Comparison of ENCODE assay signal across 11 cellular contexts in the genomic region with DNA sequence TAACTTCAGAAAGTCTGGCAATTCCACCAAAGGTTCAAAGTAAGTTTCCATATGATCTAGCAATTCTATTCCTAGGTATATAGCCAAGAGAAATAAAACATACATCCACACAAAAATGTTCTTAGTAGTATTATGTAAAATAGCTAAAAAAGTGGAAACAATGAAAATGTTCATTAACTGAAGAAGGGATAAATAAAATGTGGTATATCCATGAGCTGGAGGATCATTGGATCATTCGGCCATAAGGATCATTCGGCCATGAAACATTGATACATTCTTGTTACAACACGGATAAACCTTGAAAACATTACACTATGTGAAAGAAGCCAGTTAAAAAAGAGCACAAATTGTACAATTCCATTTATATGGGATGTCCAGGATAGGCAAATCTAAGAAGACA. TPM values are rescaled to one million over a fixed set of nuclear protein-coding genes. Genes with fewer than 3 reads are reported as not detected.
DNase-seq lines count a peak whose midpoint lies in the region; ATAC-seq and TF ChIP-seq lines count a peak whose summit lies in the region.
"Had no signal": no experiment of that assay in that cellular context is flagged by ENCODE, and none has a peak within 500 bp of the region (broad histone marks: within the 10 kb centered on the region; RNA-seq: fewer than 3 reads in every experiment).

No MANE protein-coding gene starts in this region.

- TF ChIP-seq CTCF in SK-N-SH (IDR thresholded peaks at IDR 0.05) = no peak
- TF ChIP-seq CTCF in fibroblast of lung (conservative IDR thresholded peaks at IDR 0.05 in 1 of 2, IDR thresholded peaks at IDR 0.05 in 1 of 2; ENCODE audit: low read depth in 1 of 2, low read length in 2 of 2) = no peak

- H3K79me2 ChIP-seq in SK-N-SH (ENCODE audit: insufficient read depth) (peaks cover 83% of the 10 kb centered on the region), fibroblast of lung (ENCODE audit: control insufficient read depth, insufficient read depth, low read length) (peaks cover 80% of the 10 kb centered on the region)

- H3K36me3 ChIP-seq in SK-N-SH (replicated peaks in 1 of 2; ENCODE audit: control insufficient read depth in 1 of 2, insufficient read depth in 2 of 2, low read length in 1 of 2) = peaks cover 9 to 10% of the 10 kb centered on the region in 2 experiments
- H3K36me3 ChIP-seq in fibroblast of lung (ENCODE audit: control insufficient read depth, insufficient read depth, low read length) = no peaks in the 10 kb centered on the region
- H3K36me3 ChIP-seq in skeletal muscle satellite cell (ENCODE audit: insufficient read depth, low read length) = peaks cover 5% of the 10 kb centered on the region
- H3K36me3 ChIP-seq: cardiac muscle cell, right atrium auricular region had no signal

- CTCF ChIA-PET in activated CD4-positive, alpha-beta T cell treated with anti-CD3 and anti-CD28 coated beads for 36 hours (lab: Charles Lee) = interaction anchor here (1.2 kb wide), 1 partner anchor 42 kb away, joined by 3 read pairs; no protein-coding TSS in a partner anchor
- CTCF ChIA-PET in SK-N-SH (lab: Yijun Ruan, JAX) = no interaction called here

- intact Hi-C loops in activated CD4-positive, alpha-beta T cell treated with anti-CD3 and anti-CD28 coated beads for 36 hours (cut with DNase I, micrococcal nuclease) = loop anchor here in 1 of 2 experiments (10.0 kb wide), 1 partner anchor 1758 kb away; a partner anchor contains a TSS

- no peak for DNase-seq in activated CD4-positive, alpha-beta T cell treated with anti-CD3 and anti-CD28 coated beads for 36 hours
- DNase-seq in activated CD4-positive, alpha-beta T cell treated with anti-CD3 and anti-CD28 coated beads, Interleukin-2, amount 50 U/mL, for 4 hours = no peak
- DNase-seq in SK-N-SH = no peak
- DNase-seq in fibroblast of lung (ENCODE audit: low read depth in 2 of 2) = no peak
- no peak for DNase-seq in NCI-H2029 treated with DMSO at 0.1 percent for 48 hours (lab: John Stamatoyannopoulos, UW)
- no peak for DNase-seq in KG1 (lab: John Stamatoyannopoulos, UW)
- DNase-seq: activated CD4-positive, CD25-positive, alpha-beta regulatory T cell had no signal

- no peaks in the 10 kb centered on the region for H3K27me3 ChIP-seq in SK-N-SH (ENCODE audit: insufficient read depth)
- H3K27me3 ChIP-seq in fibroblast of lung (ENCODE audit: control insufficient read depth, insufficient read depth, low read length) = no peaks in the 10 kb centered on the region
- H3K27me3 ChIP-seq in skeletal muscle satellite cell (ENCODE audit: control insufficient read depth, insufficient read depth, low read length) = no peaks in the 10 kb centered on the region
- H3K27me3 ChIP-seq: cardiac muscle cell, right atrium auricular region had no signal

- TF ChIP-seq RAD21 in SK-N-SH (IDR thresholded peaks at IDR 0.05; ENCODE audit: low read length) = no peak

- H3K4me3 ChIP-seq in SK-N-SH (ENCODE audit: low read depth in 2 of 2, low read length in 1 of 2) (peak overlapping the region; percentile 74 to 86; a peak in 1 of 4 replicates), fibroblast of lung (replicated peaks in 1 of 4; ENCODE audit: control extremely low read depth in 1 of 4, insufficient read depth in 1 of 4, low read depth in 3 of 4, low read length in 4 of 4) (peak overlapping the region; percentile 35 to 94 (median 68)), skeletal muscle satellite cell (ENCODE audit: low read length) (peak overlapping the region; percentile 77)

- peak overlapping the region; percentile 87 for H3K4me2 ChIP-seq in SK-N-SH
- H3K4me2 ChIP-seq in fibroblast of lung (ENCODE audit: extremely low read depth, insufficient read depth, low read length) = peak overlapping the region; percentile 89
- H3K4me2 ChIP-seq in skeletal muscle satellite cell (ENCODE audit: low read length) = peak overlapping the region; percentile 92

- WGBS in SK-N-SH (ENCODE audit: low lambda C conversion rate) = 96% methylated on average over 3 of the region's 3 CpGs

- H2AFZ ChIP-seq in SK-N-SH (ENCODE audit: low read depth) (no peak overlapping the region), fibroblast of lung (ENCODE audit: low read length) (no peak overlapping the region)

- H3K27ac Mint-ChIP-seq in activated CD4-positive, alpha-beta T cell treated with anti-CD3 and anti-CD28 coated beads for 36 hours = no peak overlapping the region

- H3K9me3 ChIP-seq in SK-N-SH = no peaks in the 10 kb centered on the region
- no peaks in the 10 kb centered on the region for H3K9me3 ChIP-seq in fibroblast of lung (ENCODE audit: control insufficient read depth, insufficient read depth, low read depth, low read length)
- no peaks in the 10 kb centered on the region for H3K9me3 ChIP-seq in skeletal muscle satellite cell (replicated peaks; ENCODE audit: low read length)
- H3K9me3 ChIP-seq: right atrium auricular region had no signal

- H3K9me2 ChIP-seq in SK-N-SH = no peaks in the 10 kb centered on the region

- peak overlapping the region; percentile 95 for H3K4me3 Mint-ChIP-seq in activated CD4-positive, alpha-beta T cell treated with anti-CD3 and anti-CD28 coated beads for 36 hours

- H3K9ac ChIP-seq in SK-N-SH (no peak overlapping the region), fibroblast of lung (ENCODE audit: insufficient read depth, low read length) (no peak overlapping the region), skeletal muscle satellite cell (ENCODE audit: low read depth, low read length) (no peak overlapping the region)

- H3K4me1 ChIP-seq in SK-N-SH (ENCODE audit: control insufficient read depth in 1 of 2, insufficient read depth in 2 of 2, low read depth in 1 of 2, low read length in 1 of 2) = peaks cover 0 to 17% of the 10 kb centered on the region in 2 experiments; a peak in 3 of 4 replicates
- H3K4me1 ChIP-seq in fibroblast of lung (ENCODE audit: control insufficient read depth, extremely low read depth, insufficient read depth, low read length) = peaks cover 18% of the 10 kb centered on the region
- peaks cover 45% of the 10 kb centered on the region for H3K4me1 ChIP-seq in skeletal muscle satellite cell (ENCODE audit: control insufficient read depth, insufficient read depth, low read length)

- H3K27ac ChIP-seq in SK-N-SH (ENCODE audit: low read depth in 2 of 2, low read length in 1 of 2) (no peak overlapping the region), fibroblast of lung (ENCODE audit: insufficient read depth, low read length) (no peak overlapping the region)

- peaks cover 66% of the 10 kb centered on the region for H3K4me1 Mint-ChIP-seq in activated CD4-positive, alpha-beta T cell treated with anti-CD3 and anti-CD28 coated beads for 36 hours

- no peaks in the 10 kb centered on the region for H3K9me3 Mint-ChIP-seq in activated CD4-positive, alpha-beta T cell treated with anti-CD3 and anti-CD28 coated beads for 36 hours (ENCODE audit: low read depth)

- H4K20me1 ChIP-seq in SK-N-SH (ENCODE audit: insufficient read depth) = peaks cover 66% of the 10 kb centered on the region
- H4K20me1 ChIP-seq in fibroblast of lung (ENCODE audit: control insufficient read depth, extremely low read depth, insufficient read depth, low read length) = peaks cover 12% of the 10 kb centered on the region

- POLR2A ChIA-PET in activated CD4-positive, alpha-beta T cell treated with anti-CD3 and anti-CD28 coated beads for 36 hours (lab: Charles Lee) = interaction anchor here (0.6 kb wide), 1 partner anchor 31 kb away, joined by 3 read pairs; no protein-coding TSS in a partner anchor
- POLR2A ChIA-PET in SK-N-SH (lab: Yijun Ruan, JAX) = no interaction called here

- ATAC-seq in activated CD4-positive, alpha-beta T cell treated with anti-CD3 and anti-CD28 coated beads for 36 hours = no peak
- no peak for ATAC-seq in HG03159 (IDR thresholded peaks at IDR 0.05; ENCODE audit: unreplicated experiment)

- peaks cover 32% of the 10 kb centered on the region for H3K36me3 Mint-ChIP-seq in activated CD4-positive, alpha-beta T cell treated with anti-CD3 and anti-CD28 coated beads for 36 hours (ENCODE audit: low read depth)

- peaks cover 13% of the 10 kb centered on the region for H3F3A ChIP-seq in SK-N-SH (replicated peaks; ENCODE audit: insufficient read depth)

- no peak for TF ChIP-seq EP300 in SK-N-SH (IDR thresholded peaks at IDR 0.05; ENCODE audit: borderline replicate concordance in 1 of 2, low read depth in 1 of 2, low read length in 1 of 2)

- no peaks in the 10 kb centered on the region for H3K27me3 Mint-ChIP-seq in activated CD4-positive, alpha-beta T cell treated with anti-CD3 and anti-CD28 coated beads for 36 hours

TF ChIP-seq in SK-N-SH, 30 proteins besides CTCF, POLR2A, EP300 and RAD21 (continues in another document):
- TF ChIP-seq NRF1 (IDR thresholded peaks at IDR 0.05; ENCODE audit: low read depth, low read length) (no peak), JUND (IDR thresholded peaks at IDR 0.05) (no peak), YY1 (IDR thresholded peaks at IDR 0.05; ENCODE audit: low read depth) (no peak), TCF12 (IDR thresholded peaks at IDR 0.05) (no peak), GATA2 (CRISPR knock-in tag; IDR thresholded peaks at IDR 0.05) (no peak), MXI1 (IDR thresholded peaks at IDR 0.05; ENCODE audit: low read depth, low read length) (no peak)
- TF ChIP-seq, protein P1, sequence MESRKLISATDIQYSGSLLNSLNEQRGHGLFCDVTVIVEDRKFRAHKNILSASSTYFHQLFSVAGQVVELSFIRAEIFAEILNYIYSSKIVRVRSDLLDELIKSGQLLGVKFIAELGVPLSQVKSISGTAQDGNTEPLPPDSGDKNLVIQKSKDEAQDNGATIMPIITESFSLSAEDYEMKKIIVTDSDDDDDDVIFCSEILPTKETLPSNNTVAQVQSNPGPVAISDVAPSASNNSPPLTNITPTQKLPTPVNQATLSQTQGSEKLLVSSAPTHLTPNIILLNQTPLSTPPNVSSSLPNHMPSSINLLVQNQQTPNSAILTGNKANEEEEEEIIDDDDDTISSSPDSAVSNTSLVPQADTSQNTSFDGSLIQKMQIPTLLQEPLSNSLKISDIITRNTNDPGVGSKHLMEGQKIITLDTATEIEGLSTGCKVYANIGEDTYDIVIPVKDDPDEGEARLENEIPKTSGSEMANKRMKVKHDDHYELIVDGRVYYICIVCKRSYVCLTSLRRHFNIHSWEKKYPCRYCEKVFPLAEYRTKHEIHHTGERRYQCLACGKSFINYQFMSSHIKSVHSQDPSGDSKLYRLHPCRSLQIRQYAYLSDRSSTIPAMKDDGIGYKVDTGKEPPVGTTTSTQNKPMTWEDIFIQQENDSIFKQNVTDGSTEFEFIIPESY (IDR thresholded peaks at IDR 0.05; ENCODE audit: borderline replicate concordance, low read depth) = no peak

RNA-seq across cellular contexts. Expression of a gene that starts 2.4 kb away (rescaled TPM):
- 10 to 100 TPM; 57.0 to 68.5 TPM for total RNA-seq in activated CD4-positive, alpha-beta T cell treated with anti-CD3 and anti-CD28 coated beads for 36 hours
- polyA plus RNA-seq in SK-N-SH (2012; rRNA removed) (7.4 and 9.6 TPM in 2 replicates), fibroblast of lung (33.0 and 36.6 TPM in 2 replicates)
- 11.3 and 12.6 TPM in 2 replicates for polyA plus RNA-seq in SK-N-SH (2012; cell fraction: cytosol; rRNA removed)
- polyA plus RNA-seq in SK-N-SH (2012; cell fraction: nucleus; rRNA removed) = 3.2 and 7.3 TPM in 2 replicates
- 34.7 and 38.8 TPM in 2 replicates for total RNA-seq in fibroblast of lung
- 24.8 and 24.9 TPM in 2 replicates for polyA plus RNA-seq in fibroblast of lung (2012)
- polyA minus RNA-seq in fibroblast of lung (ENCODE audit: low replicate concordance) = 17.0 and 20.2 TPM in 2 replicates
- 29.9 and 33.2 TPM in 2 replicates for total RNA-seq in skeletal muscle satellite cell (2012; rRNA removed)
